ENCODE assay signal across 15 cellular contexts in the genomic region with DNA sequence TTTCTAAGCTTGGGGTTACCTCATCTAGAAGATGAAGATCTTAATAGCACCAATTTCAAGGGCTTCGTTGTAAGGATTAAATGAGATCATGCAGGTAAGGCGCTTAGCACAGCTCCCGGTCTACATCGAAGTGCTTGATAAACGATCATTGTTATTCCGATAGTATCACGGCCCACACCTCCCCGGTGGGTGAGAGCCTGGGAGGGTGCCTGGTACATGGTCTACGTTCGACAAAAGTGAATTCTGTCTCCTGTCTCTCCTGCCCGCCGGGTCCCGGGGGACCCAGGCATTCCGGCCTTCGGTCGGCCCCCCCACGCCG. TPM values are rescaled to one million over a fixed set of nuclear protein-coding genes. Genes with fewer than 3 reads are reported as not detected.
DNase-seq lines count a peak whose midpoint lies in the region; ATAC-seq and TF ChIP-seq lines count a peak whose summit lies in the region.
"Had no signal": no experiment of that assay in that cellular context is flagged by ENCODE, and none has a peak within 500 bp of the region (broad histone marks: within the 10 kb centered on the region; RNA-seq: fewer than 3 reads in every experiment).

No MANE protein-coding gene starts in this region.

- H3K79me1 ChIP-seq in mesendoderm (ENCODE audit: low read length) = no peaks in the 10 kb centered on the region

- no peak for TF ChIP-seq CTCF in colonic mucosa (IDR thresholded peaks at IDR 0.05)

- CTCF ChIA-PET in activated CD4-positive, alpha-beta memory T cell treated with anti-CD3 and anti-CD28 coated beads for 36 hours (lab: Charles Lee) = no interaction called here

- no peak overlapping the region for H3K27ac Mint-ChIP-seq in activated naive CD4-positive, alpha-beta T cell treated with anti-CD3 and anti-CD28 coated beads, Interleukin-2, amount 50 U/mL, for 72 hours
- H3K27ac Mint-ChIP-seq in activated CD4-positive, alpha-beta memory T cell treated with anti-CD3 and anti-CD28 coated beads for 36 hours = no peak overlapping the region

- H3K9me3 Mint-ChIP-seq in activated naive CD4-positive, alpha-beta T cell treated with anti-CD3 and anti-CD28 coated beads, Interleukin-2, amount 50 U/mL, for 72 hours = no peaks in the 10 kb centered on the region
- H3K9me3 Mint-ChIP-seq in activated CD4-positive, alpha-beta memory T cell treated with anti-CD3 and anti-CD28 coated beads for 36 hours = no peaks in the 10 kb centered on the region

- H3K4me2 ChIP-seq in mesendoderm (ENCODE audit: low read length) = peak overlapping the region; percentile 52
- H3K4me2 ChIP-seq: BLaER1 treated with 17β-estradiol and CSF1 and Interleukin-3, amounts not matched to agents 10 nM and 100 nM; SK-N-SH had no signal

- H3K56ac ChIP-seq in mesendoderm (ENCODE audit: low read length) = no peak overlapping the region

- H3K27ac ChIP-seq in HUES6 (ENCODE audit: low read depth, low read length) (no peak overlapping the region), colonic mucosa (peak overlapping the region; percentile 88), mesendoderm (ENCODE audit: low read depth, low read length) (no peak overlapping the region), subcutaneous abdominal adipose tissue (ENCODE audit: low read depth, low read length) (no peak overlapping the region)
- H3K27ac ChIP-seq: BLaER1 treated with 17β-estradiol and CSF1 and Interleukin-3, amounts not matched to agents 10 nM and 100 nM; HL-60 had no signal

- no peak overlapping the region for H4K8ac ChIP-seq in mesendoderm (ENCODE audit: low read depth, low read length)

- no peak overlapping the region for H2BK5ac ChIP-seq in mesendoderm (ENCODE audit: low read length)

- no peak overlapping the region for H3K18ac ChIP-seq in mesendoderm (ENCODE audit: low read length)

- no peak overlapping the region for H3K9ac ChIP-seq in HUES6 (ENCODE audit: low read length)
- H3K9ac ChIP-seq in colonic mucosa (ENCODE audit: low read depth in 2 of 2, low read length in 2 of 2) = peak overlapping the region in 1 of 2 donors; percentile 51
- H3K9ac ChIP-seq in mesendoderm (ENCODE audit: low read length) = peak overlapping the region; percentile 32
- peak overlapping the region in 2 of 5 donors; percentile 48 to 72 for H3K9ac ChIP-seq in subcutaneous abdominal adipose tissue (ENCODE audit: low read length in 5 of 5)
- H3K9ac ChIP-seq: BLaER1 treated with 17β-estradiol and CSF1 and Interleukin-3, amounts not matched to agents 10 nM and 100 nM; SK-N-SH had no signal

- POLR2A ChIA-PET in activated CD4-positive, alpha-beta memory T cell treated with anti-CD3 and anti-CD28 coated beads for 36 hours (lab: Charles Lee) = no interaction called here

- DNase-seq in colonic mucosa = no peak
- no peak for DNase-seq in mesendoderm
- no peak for DNase-seq in activated naive CD4-positive, alpha-beta T cell treated with anti-CD3 and anti-CD28 coated beads, Interleukin-2, amount 50 U/mL, for 72 hours (ENCODE audit: low spot score in 2 of 2)
- no peak for DNase-seq in NCI-H446 (lab: John Stamatoyannopoulos, UW)
- DNase-seq in NCI-H146 (lab: John Stamatoyannopoulos, UW) = no peak
- no peak for DNase-seq in activated CD4-positive, alpha-beta memory T cell treated with anti-CD3 and anti-CD28 coated beads for 36 hours
- DNase-seq: activated gamma-delta T cell treated with Interleukin-2 at 50 U/mL for 16 hours, NCI-H2081 treated with DMSO at 0.1 percent for 48 hours had no signal

- no peaks in the 10 kb centered on the region for H3K79me2 ChIP-seq in mesendoderm (ENCODE audit: control insufficient read depth, insufficient read depth, low read length)

- H3K9me3 ChIP-seq in HUES6 (ENCODE audit: control insufficient read depth, insufficient read depth, low read depth, low read length) (no peaks in the 10 kb centered on the region), colonic mucosa (no peaks in the 10 kb centered on the region), subcutaneous abdominal adipose tissue (ENCODE audit: control insufficient read depth in 5 of 5, low read length in 5 of 5) (no peaks in the 10 kb centered on the region)
- H3K9me3 ChIP-seq: BLaER1 treated with 17β-estradiol and CSF1 and Interleukin-3, amounts not matched to agents 10 nM and 100 nM; SK-N-SH had no signal

- no peak overlapping the region for H2BK120ac ChIP-seq in mesendoderm (ENCODE audit: low read depth, low read length)

- H3K27me3 ChIP-seq in HUES6 (ENCODE audit: control insufficient read depth, insufficient read depth, low read length) (peaks cover 48% of the 10 kb centered on the region), colonic mucosa (peaks cover 11% of the 10 kb centered on the region), mesendoderm (ENCODE audit: insufficient read depth, low read length, poor library complexity) (no peaks in the 10 kb centered on the region), subcutaneous abdominal adipose tissue (ENCODE audit: control insufficient read depth in 5 of 5, insufficient read depth in 4 of 5, low read length in 5 of 5) (peaks cover 0 to 26% (median 15%) of the 10 kb centered on the region in 5 donors)

- no peak overlapping the region for H3K23ac ChIP-seq in mesendoderm (ENCODE audit: low read length)

- H3K4ac ChIP-seq in mesendoderm (ENCODE audit: low read depth, low read length) = no peak overlapping the region

- H3K4me1 Mint-ChIP-seq in activated CD4-positive, alpha-beta memory T cell treated with anti-CD3 and anti-CD28 coated beads for 36 hours (ENCODE audit: low read depth) = peaks cover 2% of the 10 kb centered on the region

- no peak overlapping the region for H3K4me3 Mint-ChIP-seq in activated CD4-positive, alpha-beta memory T cell treated with anti-CD3 and anti-CD28 coated beads for 36 hours

- H3K36me3 ChIP-seq in HUES6 (ENCODE audit: control insufficient read depth, insufficient read depth, low read length) (no peaks in the 10 kb centered on the region), colonic mucosa (no peaks in the 10 kb centered on the region), mesendoderm (ENCODE audit: control insufficient read depth, insufficient read depth, low read length) (no peaks in the 10 kb centered on the region), subcutaneous abdominal adipose tissue (ENCODE audit: control insufficient read depth in 5 of 5, insufficient read depth in 5 of 5, low read length in 5 of 5) (no peaks in the 10 kb centered on the region)
- H3K36me3 ChIP-seq: BLaER1 treated with 17β-estradiol and CSF1 and Interleukin-3, amounts not matched to agents 10 nM and 100 nM had no signal

- no peak overlapping the region for H2AK5ac ChIP-seq in mesendoderm (ENCODE audit: low read length)

- H2BK15ac ChIP-seq in mesendoderm (replicated peaks; ENCODE audit: low read depth) = no peak overlapping the region

- H3K27me3 Mint-ChIP-seq in activated CD4-positive, alpha-beta memory T cell treated with anti-CD3 and anti-CD28 coated beads for 36 hours = peaks cover 38% of the 10 kb centered on the region

- no peak overlapping the region for H4K5ac ChIP-seq in mesendoderm (ENCODE audit: low read length)

- no peak for ATAC-seq in activated naive CD4-positive, alpha-beta T cell treated with anti-CD3 and anti-CD28 coated beads, Interleukin-2, amount 50 U/mL, for 72 hours

- intact Hi-C loops in colonic mucosa (cut with DNase I) = no loop called here
- intact Hi-C loops in activated CD4-positive, alpha-beta memory T cell treated with anti-CD3 and anti-CD28 coated beads for 36 hours (cut with micrococcal nuclease) = no loop called here

- peaks cover 7% of the 10 kb centered on the region; the same call in 1 of the 2 replicates for H3K4me1 ChIP-seq in HUES6 (ENCODE audit: control insufficient read depth, insufficient read depth, low read length)
- H3K4me1 ChIP-seq in colonic mucosa = no peaks in the 10 kb centered on the region
- no peaks in the 10 kb centered on the region for H3K4me1 ChIP-seq in mesendoderm (ENCODE audit: control insufficient read depth, low read depth, low read length)
- peaks cover 10 to 48% (median 40%) of the 10 kb centered on the region in 5 donors for H3K4me1 ChIP-seq in subcutaneous abdominal adipose tissue (ENCODE audit: control insufficient read depth in 5 of 5, insufficient read depth in 5 of 5, low read length in 5 of 5)

- peaks cover 0 to 8% of the 10 kb centered on the region in 2 donors for H3K36me3 Mint-ChIP-seq in activated naive CD4-positive, alpha-beta T cell treated with anti-CD3 and anti-CD28 coated beads, Interleukin-2, amount 50 U/mL, for 72 hours
- H3K36me3 Mint-ChIP-seq in activated CD4-positive, alpha-beta memory T cell treated with anti-CD3 and anti-CD28 coated beads for 36 hours = no peaks in the 10 kb centered on the region

- H3K4me3 ChIP-seq in HUES6 (ENCODE audit: low read depth, low read length) = peak overlapping the region; percentile 61
- H3K4me3 ChIP-seq in colonic mucosa = peak overlapping the region; percentile 46
- peak overlapping the region; percentile 16 for H3K4me3 ChIP-seq in mesendoderm (ENCODE audit: low read length)
- H3K4me3 ChIP-seq in subcutaneous abdominal adipose tissue (ENCODE audit: low read depth in 1 of 5, low read length in 5 of 5) = peak overlapping the region in 4 of 5 donors; percentile 18 to 60 (median 36)
- H3K4me3 ChIP-seq: BLaER1 treated with 17β-estradiol and CSF1 and Interleukin-3, amounts not matched to agents 10 nM and 100 nM had no signal

- WGBS in mesendoderm (ENCODE audit: extremely low coverage, insufficient coverage, low lambda C conversion rate) = no CpG with 5 or more reads among the region's 18 CpGs

RNA-seq across cellular contexts. Expression of a gene that starts 0.5 kb away (rescaled TPM):
- 100 to 1,000 TPM; 506 to 509 TPM for total RNA-seq in colonic mucosa
- polyA plus RNA-seq in mesendoderm (2013, experiment 1 of 2) = 4.5 TPM
- polyA plus RNA-seq in mesendoderm (2013, experiment 2 of 2) = 4.7 TPM
- total RNA-seq in activated naive CD4-positive, alpha-beta T cell treated with anti-CD3 and anti-CD28 coated beads, Interleukin-2, amount 50 U/mL, for 72 hours = not detected
- total RNA-seq in activated CD4-positive, alpha-beta memory T cell treated with anti-CD3 and anti-CD28 coated beads for 36 hours = not detected

RNA-seq across cellular contexts. Expression of a gene that starts 39.8 kb away (rescaled TPM):
- total RNA-seq in colonic mucosa = under 1 TPM in 1 of 2 donors, not detected in 1; 0.49 TPM
- polyA plus RNA-seq in mesendoderm (2013, experiment 1 of 2) = 0.53 TPM
- 0.87 TPM for polyA plus RNA-seq in mesendoderm (2013, experiment 2 of 2)
- not detected for total RNA-seq in activated naive CD4-positive, alpha-beta T cell treated with anti-CD3 and anti-CD28 coated beads, Interleukin-2, amount 50 U/mL, for 72 hours
- total RNA-seq in activated CD4-positive, alpha-beta memory T cell treated with anti-CD3 and anti-CD28 coated beads for 36 hours = not detected
- total RNA-seq: left lobe of liver, urinary bladder had no signal
- polyA plus RNA-seq: SK-N-SH, urinary bladder had no signal

Comparison
In these comparisons a context has a peak if more than half of its experiments do, and no peak if none do; other contexts are left out.
1. RNA of a gene that starts 0.5 kb away (total RNA-seq): 506 to 509 TPM in colonic mucosa; not detected in activated naive CD4-positive, alpha-beta T cell treated with anti-CD3 and anti-CD28 coated beads, Interleukin-2, amount 50 U/mL, for 72 hours and not detected in activated CD4-positive, alpha-beta memory T cell treated with anti-CD3 and anti-CD28 coated beads for 36 hours; every median in the first group is over 100 times any median in the second.
2. Peak in every context shown above with its lines, with median percentiles within 50 percentile points of each other: H3K4me3 ChIP-seq.